12 cellular contexts compared by ENCODE assay signal in the genomic region with DNA sequence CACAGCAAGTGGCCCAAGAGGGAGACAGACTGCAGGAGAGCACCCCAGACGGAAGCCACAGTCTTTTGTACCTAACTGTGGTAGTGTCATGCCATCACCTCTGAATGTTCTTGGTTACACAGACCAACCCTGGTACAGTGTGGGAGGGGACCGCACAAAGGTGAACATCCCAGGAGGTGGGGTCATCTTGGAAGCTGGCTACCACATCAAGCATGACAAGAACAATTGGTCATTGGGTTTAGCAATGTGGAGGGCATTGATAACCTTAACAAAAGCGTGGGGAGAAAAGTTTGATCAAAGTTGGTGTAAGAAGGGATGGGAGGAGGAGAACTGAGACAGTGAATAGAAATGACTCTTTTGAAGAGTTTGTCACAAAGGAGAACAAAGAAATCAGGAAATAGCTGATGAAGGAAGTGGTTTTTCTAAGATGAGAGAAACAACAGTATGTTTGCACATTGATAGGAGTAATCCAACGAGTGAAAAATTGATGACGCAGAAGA.
A peak's percentile ranks its signal among the peaks of the same experiment; 100 is the strongest.
DNase-seq lines count a peak whose midpoint lies in the region; ATAC-seq, FAIRE-seq and TF ChIP-seq lines count a peak whose summit lies in the region.
"Had no signal": no experiment of that assay in that cellular context is flagged by ENCODE, and none has a peak within 500 bp of the region (broad histone marks: within the 10 kb centered on the region; RNA-seq: fewer than 3 reads in every experiment).

No MANE protein-coding gene starts in this region.

- H3K4me1 Mint-ChIP-seq in CD4-positive, alpha-beta T cell (ENCODE audit: low read depth) = peaks cover 53% of the 10 kb centered on the region
- H3K4me1 Mint-ChIP-seq in activated CD4-positive, alpha-beta T cell treated with anti-CD3 and anti-CD28 coated beads for 36 hours = peaks cover 29% of the 10 kb centered on the region

- H3K27me3 Mint-ChIP-seq in CD4-positive, alpha-beta T cell = no peaks in the 10 kb centered on the region
- no peaks in the 10 kb centered on the region for H3K27me3 Mint-ChIP-seq in activated CD4-positive, alpha-beta T cell treated with anti-CD3 and anti-CD28 coated beads for 36 hours

- H3K9me2 ChIP-seq in GM23248 (ENCODE audit: insufficient read depth) = no peaks in the 10 kb centered on the region

- no peak overlapping the region for H2AFZ ChIP-seq in GM23248

- TF ChIP-seq CTCF in CD4-positive, alpha-beta T cell (IDR thresholded peaks at IDR 0.05) = no peak

- no peak overlapping the region for H3K9ac ChIP-seq in GM23248

- in situ Hi-C loops in GM23248 (cut with MboI) = no loop called here

- WGBS in GM23248 (ENCODE audit: low coverage in 1 of 2, low lambda C conversion rate in 2 of 2, missing lambda C conversion rate in 2 of 2), 2 experiments = 51 to 58% methylated on average over 5 of the region's 5 CpGs

- no peak overlapping the region for H3K4me3 Mint-ChIP-seq in CD4-positive, alpha-beta T cell
- no peak overlapping the region for H3K4me3 Mint-ChIP-seq in activated CD4-positive, alpha-beta T cell treated with anti-CD3 and anti-CD28 coated beads for 36 hours

- intact Hi-C loops in CD4-positive, alpha-beta T cell (cut with DNase I, micrococcal nuclease) = loop anchor here in 1 of 2 experiments (1.0 to 2.0 kb wide), 2 partner anchors 29 to 311 kb away; no protein-coding TSS in a partner anchor
- intact Hi-C loops in activated CD4-positive, alpha-beta T cell treated with anti-CD3 and anti-CD28 coated beads for 36 hours (cut with DNase I, micrococcal nuclease) = loop anchor here in 1 of 2 experiments (2.0 to 10.0 kb wide), 4 partner anchors 71 to 849 kb away; partner anchors contain the start of genes IER5 and MR1

- no peaks in the 10 kb centered on the region for H3K27me3 ChIP-seq in CD4-positive, alpha-beta T cell (ENCODE audit: control insufficient read depth, insufficient read depth, low read length)
- H3K27me3 ChIP-seq in GM23248 (replicated peaks; ENCODE audit: insufficient read depth) = 0 out of 2 replicates have a peak, but pooled peaks cover 11% of the 10 kb centered on the region

- no peaks in the 10 kb centered on the region for H3F3A ChIP-seq in GM23248 (ENCODE audit: insufficient read depth)

- no peaks in the 10 kb centered on the region for H4K20me1 ChIP-seq in GM23248 (ENCODE audit: insufficient read depth)

- DNase-seq in CD4-positive, alpha-beta T cell = peak; percentile 31 to 61 (median 50)
- peak; percentile 71 for DNase-seq in activated CD4-positive, alpha-beta T cell treated with anti-CD3 and anti-CD28 coated beads for 36 hours
- DNase-seq in activated effector memory CD4-positive, alpha-beta T cell treated with anti-CD3 and anti-CD28 coated beads, Interleukin-2, amount 50 U/mL, for 16 hours = peak; percentile 71
- DNase-seq in stimulated activated CD4-positive, alpha-beta T cell treated with anti-CD3 and anti-CD28 coated beads, Interleukin-2, amount 100 ng/mL, for 24 hours = peak; percentile 27 to 34
- DNase-seq in COLO668 (lab: John Stamatoyannopoulos, UW; ENCODE audit: unreplicated experiment) (no peak), GM23248 (no peak), urothelium cell line (ENCODE audit: low spot score) (no peak)
- DNase-seq: NCI-H446 treated with DMSO at 0.1 percent for 48 hours, right cardiac atrium, substantia nigra had no signal

- no peak overlapping the region for H3K27ac Mint-ChIP-seq in CD4-positive, alpha-beta T cell
- no peak overlapping the region for H3K27ac Mint-ChIP-seq in activated CD4-positive, alpha-beta T cell treated with anti-CD3 and anti-CD28 coated beads for 36 hours

- no peak overlapping the region for H3K4me3 ChIP-seq in GM23248

- H3K36me3 ChIP-seq in GM23248 (ENCODE audit: low read depth) = no peaks in the 10 kb centered on the region

- ATAC-seq in CD4-positive, alpha-beta T cell (ENCODE audit: poor library complexity) = peak; percentile 88
- ATAC-seq in activated CD4-positive, alpha-beta T cell treated with anti-CD3 and anti-CD28 coated beads for 36 hours = peak; percentile 85
- ATAC-seq in GM21367 (IDR thresholded peaks at IDR 0.05; ENCODE audit: unreplicated experiment) = no peak
- ATAC-seq: right cardiac atrium had no signal

- H3K4me1 ChIP-seq in GM23248 (ENCODE audit: insufficient read depth) = no peaks in the 10 kb centered on the region

- POLR2A ChIA-PET in CD4-positive, alpha-beta T cell (lab: Charles Lee) = interaction anchor here (0.6 to 2.6 kb wide), 14 partner anchors 9 to 894 kb away, joined by 3 to 14 read pairs (median 3); partner anchors contain the start of gene ACBD6
- POLR2A ChIA-PET in activated CD4-positive, alpha-beta T cell treated with anti-CD3 and anti-CD28 coated beads for 36 hours (lab: Charles Lee) = interaction anchor here (1.0 kb wide), 1 partner anchor 894 kb away, joined by 3 read pairs; the partner anchor contains the start of gene ACBD6

- H3K4me2 ChIP-seq in GM23248 (ENCODE audit: unreplicated experiment) = no peak overlapping the region

- no peaks in the 10 kb centered on the region for H3K9me3 ChIP-seq in CD4-positive, alpha-beta T cell (ENCODE audit: control insufficient read depth, low read length)
- no peaks in the 10 kb centered on the region for H3K9me3 ChIP-seq in GM23248 (ENCODE audit: low read depth)

- no peak for FAIRE-seq in urothelium cell line (lab: Jason Lieb, UNC)

- no peaks in the 10 kb centered on the region for H3K9me3 Mint-ChIP-seq in CD4-positive, alpha-beta T cell
- H3K9me3 Mint-ChIP-seq in activated CD4-positive, alpha-beta T cell treated with anti-CD3 and anti-CD28 coated beads for 36 hours (ENCODE audit: low read depth) = no peaks in the 10 kb centered on the region

- CTCF ChIA-PET in CD4-positive, alpha-beta T cell (lab: Charles Lee) = interaction anchor here (1.0 to 1.5 kb wide), 4 partner anchors 10 to 29 kb away, joined by 3 to 4 read pairs (median 4); no protein-coding TSS in a partner anchor
- CTCF ChIA-PET in activated CD4-positive, alpha-beta T cell treated with anti-CD3 and anti-CD28 coated beads for 36 hours (lab: Charles Lee) = interaction anchor here (0.5 to 2.5 kb wide), 4 partner anchors 11 to 255 kb away, joined by 3 to 15 read pairs (median 4); no protein-coding TSS in a partner anchor

- H3K36me3 Mint-ChIP-seq in CD4-positive, alpha-beta T cell (ENCODE audit: low read depth) = no peaks in the 10 kb centered on the region
- H3K36me3 Mint-ChIP-seq in activated CD4-positive, alpha-beta T cell treated with anti-CD3 and anti-CD28 coated beads for 36 hours (ENCODE audit: low read depth) = no peaks in the 10 kb centered on the region

- no peaks in the 10 kb centered on the region for H3K79me2 ChIP-seq in GM23248 (ENCODE audit: insufficient read depth)

- H3K27ac ChIP-seq in CD4-positive, alpha-beta T cell (ENCODE audit: low read depth, low read length) = peak overlapping the region; percentile 64
- no peak overlapping the region for H3K27ac ChIP-seq in GM23248
- H3K27ac ChIP-seq: RWPE1 had no signal

Comparison
In these comparisons a context has a peak if more than half of its experiments do, and no peak if none do; other contexts are left out.
1. DNase-seq: peak in CD4-positive, alpha-beta T cell (10 of 10), activated CD4-positive, alpha-beta T cell treated with anti-CD3 and anti-CD28 coated beads for 36 hours (single experiment), activated effector memory CD4-positive, alpha-beta T cell treated with anti-CD3 and anti-CD28 coated beads, Interleukin-2, amount 50 U/mL, for 16 hours (single experiment) and stimulated activated CD4-positive, alpha-beta T cell treated with anti-CD3 and anti-CD28 coated beads, Interleukin-2, amount 100 ng/mL, for 24 hours (2 of 2); none in COLO668 (single experiment), GM23248 (single experiment) and urothelium cell line (single experiment).